ENCODE assay signal across 17 cellular contexts in genomic region chr2:133667085-133667484, GRCh38.
DNase-seq lines count a peak whose midpoint lies in the region; ATAC-seq and TF ChIP-seq lines count a peak whose summit lies in the region.
"Had no signal": no experiment of that assay in that cellular context is flagged by ENCODE, and none has a peak within 500 bp of the region (broad histone marks: within the 10 kb centered on the region; RNA-seq: fewer than 3 reads in every experiment).

No MANE protein-coding gene starts in this region.

- H3K27ac ChIP-seq in GM23248: peak overlapping the region; percentile 47
- H3K27ac ChIP-seq in fibroblast of lung (ENCODE audit: insufficient read depth, low read length): peak overlapping the region; percentile 56
- H3K27ac ChIP-seq in heart right ventricle: no peak overlapping the region
- H3K27ac ChIP-seq: left lung, tibial nerve had no signal

- H3K4me2 ChIP-seq in GM23248 (ENCODE audit: unreplicated experiment): peak overlapping the region; percentile 57
- peak overlapping the region; percentile 25 for H3K4me2 ChIP-seq in fibroblast of lung (ENCODE audit: extremely low read depth, insufficient read depth, low read length)

- no peaks in the 10 kb centered on the region for H3K9me3 ChIP-seq in GM23248 (ENCODE audit: low read depth)
- H3K9me3 ChIP-seq in fibroblast of lung (ENCODE audit: control insufficient read depth, insufficient read depth, low read depth, low read length): no peaks in the 10 kb centered on the region
- H3K9me3 ChIP-seq in heart right ventricle: peaks cover 0 to 31% (median 16%) of the 10 kb centered on the region in 11 donors

- H3K4me3 ChIP-seq in GM23248 (no peak overlapping the region), fibroblast of lung (replicated peaks in 1 of 4; ENCODE audit: control extremely low read depth in 1 of 4, insufficient read depth in 1 of 4, low read depth in 3 of 4, low read length in 4 of 4) (no peak overlapping the region), heart right ventricle (no peak overlapping the region)
- H3K4me3 ChIP-seq: left lung, tibial nerve had no signal

- intact Hi-C loops in heart right ventricle (cut with DNase I): no loop called here

- H3K4me1 ChIP-seq in GM23248 (ENCODE audit: insufficient read depth): peaks cover 11% of the 10 kb centered on the region
- H3K4me1 ChIP-seq in fibroblast of lung (ENCODE audit: control insufficient read depth, extremely low read depth, insufficient read depth, low read length): peaks cover 3% of the 10 kb centered on the region
- H3K4me1 ChIP-seq in heart right ventricle: no peaks in the 10 kb centered on the region
- H3K4me1 ChIP-seq: left lung, tibial nerve had no signal

- H3K27me3 Mint-ChIP-seq in osteocyte (ENCODE audit: unreplicated experiment): no peaks in the 10 kb centered on the region
- H3K27me3 Mint-ChIP-seq: CD4-positive, alpha-beta T cell had no signal

- POLR2A ChIA-PET in GM10248 (lab: Yijun Ruan, JAX): no interaction called here

- no peak for ATAC-seq in heart right ventricle
- no peak for ATAC-seq in HG02981 (IDR thresholded peaks at IDR 0.05; ENCODE audit: unreplicated experiment)
- ATAC-seq: activated CD4-positive, CD25-positive, alpha-beta regulatory T cell treated with anti-CD3 and anti-CD28 coated beads, Interleukin-2, amount 50 U/mL, for 24 hours; left lung; naive thymus-derived CD8-positive, alpha-beta T cell had no signal

- H3K4me1 Mint-ChIP-seq in osteocyte (ENCODE audit: unreplicated experiment): peaks cover 2% of the 10 kb centered on the region
- H3K4me1 Mint-ChIP-seq: naive thymus-derived CD8-positive, alpha-beta T cell had no signal

- H3K36me3 ChIP-seq in GM23248 (ENCODE audit: low read depth) (no peaks in the 10 kb centered on the region), fibroblast of lung (ENCODE audit: control insufficient read depth, insufficient read depth, low read length) (no peaks in the 10 kb centered on the region), heart right ventricle (no peaks in the 10 kb centered on the region)
- H3K36me3 ChIP-seq: left lung, tibial nerve had no signal

- H4K20me1 ChIP-seq in GM23248 (ENCODE audit: insufficient read depth) (no peaks in the 10 kb centered on the region), fibroblast of lung (ENCODE audit: control insufficient read depth, extremely low read depth, insufficient read depth, low read length) (no peaks in the 10 kb centered on the region)

- peaks cover 2% of the 10 kb centered on the region for H3K36me3 Mint-ChIP-seq in osteocyte (ENCODE audit: unreplicated experiment)

- H3K9ac ChIP-seq in GM23248 (no peak overlapping the region; the same call in 1 of the 2 replicates), fibroblast of lung (ENCODE audit: insufficient read depth, low read length) (no peak overlapping the region)

- no peak for TF ChIP-seq CTCF in fibroblast of lung (conservative IDR thresholded peaks at IDR 0.05 in 1 of 2, IDR thresholded peaks at IDR 0.05 in 1 of 2; ENCODE audit: low read depth in 1 of 2, low read length in 2 of 2)
- no peak for TF ChIP-seq CTCF in GM10248 (IDR thresholded peaks at IDR 0.05; ENCODE audit: control extremely low read depth, extremely low read depth, low read depth, missing control alignments)
- TF ChIP-seq CTCF in heart right ventricle (IDR thresholded peaks at IDR 0.05): no peak
- TF ChIP-seq CTCF in osteocyte (IDR thresholded peaks at IDR 0.05): no peak

- H3K4me3 Mint-ChIP-seq in osteocyte (ENCODE audit: unreplicated experiment): no peak overlapping the region
- H3K4me3 Mint-ChIP-seq: CD4-positive, alpha-beta T cell had no signal

- H3K79me2 ChIP-seq in GM23248 (ENCODE audit: insufficient read depth) (no peaks in the 10 kb centered on the region), fibroblast of lung (ENCODE audit: control insufficient read depth, insufficient read depth, low read length) (no peaks in the 10 kb centered on the region)

- in situ Hi-C loops in GM23248 (cut with MboI): no loop called here

- peaks cover 13% of the 10 kb centered on the region for H3K9me3 Mint-ChIP-seq in osteocyte (ENCODE audit: unreplicated experiment)

- H3K9me2 ChIP-seq in GM23248 (ENCODE audit: insufficient read depth): no peaks in the 10 kb centered on the region

- H3K27me3 ChIP-seq in GM23248 (replicated peaks; ENCODE audit: insufficient read depth) (no peaks in the 10 kb centered on the region), fibroblast of lung (ENCODE audit: control insufficient read depth, insufficient read depth, low read length) (no peaks in the 10 kb centered on the region), heart right ventricle (no peaks in the 10 kb centered on the region)
- H3K27me3 ChIP-seq: left lung, tibial nerve had no signal

- H2AFZ ChIP-seq in GM23248: no peak overlapping the region
- peak overlapping the region; percentile 8 for H2AFZ ChIP-seq in fibroblast of lung (ENCODE audit: low read length)

- H3K27ac Mint-ChIP-seq in osteocyte (ENCODE audit: unreplicated experiment): no peak overlapping the region
- H3K27ac Mint-ChIP-seq: CD4-positive, alpha-beta T cell; naive thymus-derived CD8-positive, alpha-beta T cell had no signal

- H3F3A ChIP-seq in GM23248 (ENCODE audit: insufficient read depth): 0 out of 2 replicates have a peak, but pooled peaks cover 18% of the 10 kb centered on the region

- peak; percentile 87 for DNase-seq in GM23248
- peak; percentile 15 to 19 for DNase-seq in SW 1271 (lab: John Stamatoyannopoulos, UW)
- DNase-seq in fibroblast of lung (ENCODE audit: low read depth in 2 of 2): peak; percentile 44 to 82
- DNase-seq in non-pigmented ciliary epithelial cell (ENCODE audit: low read depth): peak; percentile 53
- no peak for DNase-seq in GM10248 (ENCODE audit: extremely low spot score)
- no peak for DNase-seq in heart right ventricle
- no peak for DNase-seq in osteocyte (ENCODE audit: extremely low spot score, unreplicated experiment)
- DNase-seq: activated naive CD4-positive, alpha-beta T cell treated with Interleukin-2 at 50 U/mL for 16 hours; CD4-positive, alpha-beta T cell; left lung; naive thymus-derived CD8-positive, alpha-beta T cell; NCI-H510A treated with DMSO at 0.1 percent for 48 hours; stimulated activated CD4-positive, alpha-beta T cell treated with anti-CD3 and anti-CD28 coated beads, Interleukin-2, amount 100 ng/mL, for 24 hours; stimulated activated CD8-positive, alpha-beta memory T cell treated with anti-CD3 and anti-CD28 coated beads, Interleukin-4, amount 100 ng/mL, for 48 hours had no signal

- CTCF ChIA-PET in GM10248 (lab: Yijun Ruan, JAX): no interaction called here

Comparison
In these comparisons a context has a peak if more than half of its experiments do, and no peak if none do; other contexts are left out.
1. DNase-seq: peak in GM23248 (single experiment), SW 1271 (2 of 2), fibroblast of lung (2 of 2) and non-pigmented ciliary epithelial cell (single experiment); none in GM10248 (single experiment), heart right ventricle (0 of 2) and osteocyte (single experiment).
2. H3K27ac ChIP-seq: peak in GM23248 (single experiment) and fibroblast of lung (single experiment); none in heart right ventricle (0 of 10).